ENCODE assay signal across 8 cellular contexts in the genomic region with DNA sequence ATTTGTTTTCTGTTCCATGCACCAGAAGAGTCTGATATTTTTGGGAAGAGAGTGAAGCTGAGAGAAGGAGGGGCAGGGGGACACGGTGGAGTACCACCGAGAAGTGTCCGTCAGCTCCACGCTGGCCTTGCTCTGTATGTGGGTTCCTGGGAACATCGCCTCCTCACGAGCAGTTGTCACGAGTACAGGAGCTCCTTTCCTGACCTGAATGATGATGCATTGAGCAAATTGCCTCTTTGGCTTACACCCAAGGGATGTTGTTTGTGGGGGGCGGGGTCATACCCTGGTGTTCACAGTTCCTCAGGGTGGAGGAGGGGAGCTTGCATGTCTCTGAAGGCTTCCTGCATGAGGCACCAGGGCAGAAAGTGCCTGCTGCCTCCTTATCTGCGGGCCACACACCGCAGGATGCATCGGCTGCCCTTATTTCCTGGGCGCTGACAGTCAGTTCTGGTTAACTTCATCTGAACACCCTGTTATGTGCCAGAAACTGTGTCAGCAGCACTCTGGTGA. TPM values are rescaled to one million over a fixed set of nuclear protein-coding genes. Genes with fewer than 3 reads are reported as not detected.
DNase-seq lines count a peak whose midpoint lies in the region; ATAC-seq and TF ChIP-seq lines count a peak whose summit lies in the region.

No MANE protein-coding gene starts in this region.

- DNase-seq in DMS153 (lab: John Stamatoyannopoulos, UW): peak; percentile 78
- peak; percentile 52 for DNase-seq in NAMALWA (ENCODE audit: low spot score)
- DNase-seq in activated CD8-positive, alpha-beta memory T cell treated with anti-CD3 and anti-CD28 coated beads for 24 hours: peak; percentile 72
- peak; percentile 40 to 49 for DNase-seq in fibroblast of lung (ENCODE audit: low read depth in 2 of 2)
- peak; percentile 60 to 68 for DNase-seq in stimulated activated CD4-positive, alpha-beta T cell treated with anti-CD3 and anti-CD28 coated beads, Interleukin-2, amount 100 ng/mL, for 24 hours
- DNase-seq in NCI-H226: no peak

- no peak overlapping the region for H3K27ac ChIP-seq in fibroblast of lung (ENCODE audit: insufficient read depth, low read length)

- H3K4me1 ChIP-seq in fibroblast of lung (ENCODE audit: control insufficient read depth, extremely low read depth, insufficient read depth, low read length): no peaks in the 10 kb centered on the region

- no peak overlapping the region for H3K4me3 ChIP-seq in fibroblast of lung (replicated peaks in 1 of 4; ENCODE audit: control extremely low read depth in 1 of 4, insufficient read depth in 1 of 4, low read depth in 3 of 4, low read length in 4 of 4)

- no peak for TF ChIP-seq CTCF in fibroblast of lung (conservative IDR thresholded peaks at IDR 0.05 in 1 of 2, IDR thresholded peaks at IDR 0.05 in 1 of 2; ENCODE audit: low read depth in 1 of 2, low read length in 2 of 2)

- H3K9ac ChIP-seq in fibroblast of lung (ENCODE audit: insufficient read depth, low read length): no peak overlapping the region

- H3K27me3 ChIP-seq in fibroblast of lung (ENCODE audit: control insufficient read depth, insufficient read depth, low read length): no peaks in the 10 kb centered on the region

- H2AFZ ChIP-seq in fibroblast of lung (ENCODE audit: low read length): no peak overlapping the region

- no peaks in the 10 kb centered on the region for H3K9me3 ChIP-seq in fibroblast of lung (ENCODE audit: control insufficient read depth, insufficient read depth, low read depth, low read length)

- H3K36me3 ChIP-seq in fibroblast of lung (ENCODE audit: control insufficient read depth, insufficient read depth, low read length): no peaks in the 10 kb centered on the region

- ATAC-seq in HG02610 (IDR thresholded peaks at IDR 0.05; ENCODE audit: unreplicated experiment): no peak
- ATAC-seq in GM18858 (IDR thresholded peaks at IDR 0.05; ENCODE audit: unreplicated experiment): no peak

- H3K79me2 ChIP-seq in fibroblast of lung (ENCODE audit: control insufficient read depth, insufficient read depth, low read length): no peaks in the 10 kb centered on the region

- no peaks in the 10 kb centered on the region for H4K20me1 ChIP-seq in fibroblast of lung (ENCODE audit: control insufficient read depth, extremely low read depth, insufficient read depth, low read length)

- H3K4me2 ChIP-seq in fibroblast of lung (ENCODE audit: extremely low read depth, insufficient read depth, low read length): no peak overlapping the region

RNA-seq across cellular contexts. Expression of gene RGS9, which starts 36.2 kb away (rescaled TPM):
- total RNA-seq in fibroblast of lung: 1.7 and 2.1 TPM in 2 replicates
- 1.6 and 2.6 TPM in 2 replicates for polyA plus RNA-seq in fibroblast of lung
- polyA plus RNA-seq in fibroblast of lung (2012): 1.0 and 2.7 TPM in 2 replicates
- polyA minus RNA-seq in fibroblast of lung (ENCODE audit: low replicate concordance): 0.63 and 0.71 TPM in 2 replicates
